Comparison of ENCODE assay signal across 15 cellular contexts in the genomic region with DNA sequence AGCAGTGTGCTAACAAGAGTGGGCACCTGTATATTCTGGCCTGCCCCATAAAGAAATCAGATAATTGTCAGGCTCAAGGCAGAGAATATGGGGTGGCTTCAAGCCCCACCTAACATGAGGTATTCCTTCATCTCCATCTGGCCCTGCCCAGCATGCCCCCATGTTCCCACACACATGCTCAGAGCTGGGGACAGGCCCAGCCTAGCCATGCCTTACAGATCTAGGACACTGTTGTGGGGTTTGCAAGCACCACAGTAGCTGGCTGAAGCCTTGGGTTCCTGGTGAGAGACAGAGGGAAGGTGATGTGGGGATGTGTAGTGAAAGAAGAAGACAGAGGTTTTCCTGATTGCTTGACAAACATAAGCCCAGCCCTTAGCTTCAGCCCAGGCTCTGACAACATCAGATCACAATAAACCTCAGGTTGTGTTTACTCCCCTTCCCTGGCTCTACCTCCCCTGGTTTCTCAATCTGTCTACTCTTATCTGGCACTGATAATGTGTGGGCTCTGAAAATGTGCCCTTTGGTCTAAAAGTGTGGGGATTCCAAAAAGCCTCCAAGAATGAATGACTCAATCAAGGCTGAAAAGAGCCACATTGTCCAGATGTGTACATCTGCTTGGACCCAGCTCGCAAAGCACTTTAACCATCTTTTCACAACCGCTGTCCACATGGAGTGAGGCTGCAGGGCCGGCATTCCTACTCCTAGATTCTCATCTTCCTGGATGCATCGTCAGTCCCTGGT. TPM values are rescaled to one million over a fixed set of nuclear protein-coding genes. Genes with fewer than 3 reads are reported as not detected.
DNase-seq lines count a peak whose midpoint lies in the region; TF ChIP-seq lines count a peak whose summit lies in the region.
"Had no signal": no experiment of that assay in that cellular context is flagged by ENCODE, and none has a peak within 500 bp of the region (broad histone marks: within the 10 kb centered on the region; RNA-seq: fewer than 3 reads in every experiment).

No MANE protein-coding gene starts in this region.

- peak overlapping the region; percentile 34 for H3K4ac ChIP-seq in trophoblast cell (ENCODE audit: low read depth, low read length)

- peak overlapping the region; percentile 40 for H2BK120ac ChIP-seq in trophoblast cell (ENCODE audit: insufficient read depth, low read length, poor library complexity)

- no peaks in the 10 kb centered on the region for H3K27me3 ChIP-seq in right atrium auricular region
- H3K27me3 ChIP-seq in trophoblast cell (ENCODE audit: insufficient read depth, low read length) = no peaks in the 10 kb centered on the region
- H3K27me3 ChIP-seq: ascending aorta had no signal

- H2AK5ac ChIP-seq in trophoblast cell (ENCODE audit: low read length) = peak overlapping the region; percentile 38

- no peaks in the 10 kb centered on the region for H3K79me2 ChIP-seq in trophoblast cell (ENCODE audit: control insufficient read depth, insufficient read depth, low read length, poor library complexity)

- peaks cover 25% of the 10 kb centered on the region for H3K79me1 ChIP-seq in trophoblast cell (ENCODE audit: low read length)

- peak overlapping the region; percentile 23 for H2AFZ ChIP-seq in trophoblast cell (ENCODE audit: insufficient read depth, low read length, poor library complexity)

- peak overlapping the region; percentile 61 for H4K8ac ChIP-seq in trophoblast cell (ENCODE audit: low read depth, low read length)

- intact Hi-C loops in head of caudate nucleus (cut with DNase I) = no loop called here

- H4K12ac ChIP-seq in trophoblast cell (ENCODE audit: low read depth, low read length) = no peak overlapping the region

- H3K4me3 ChIP-seq in AG09309 (ENCODE audit: control insufficient read depth, low read depth, low read length) = no peak overlapping the region
- no peak overlapping the region for H3K4me3 ChIP-seq in right atrium auricular region
- no peak overlapping the region for H3K4me3 ChIP-seq in trophoblast cell (ENCODE audit: low read depth, low read length)
- H3K4me3 ChIP-seq: ascending aorta, GM12878 had no signal

- H3K18ac ChIP-seq in trophoblast cell (ENCODE audit: low read length) = peak overlapping the region; percentile 42

- peak overlapping the region; percentile 82 for H4K91ac ChIP-seq in trophoblast cell (ENCODE audit: low read depth, low read length)

- H3K14ac ChIP-seq in trophoblast cell (ENCODE audit: low read length) = peak overlapping the region; percentile 59

- WGBS in trophoblast cell (ENCODE audit: extremely low coverage, insufficient coverage, insufficient read length) = no CpG with 5 or more reads among the region's 4 CpGs

- H3K36me3 ChIP-seq in right atrium auricular region = no peaks in the 10 kb centered on the region
- H3K36me3 ChIP-seq in trophoblast cell (ENCODE audit: control insufficient read depth in 1 of 2, insufficient read depth in 2 of 2, low read length in 2 of 2) = peaks cover 2 to 11% of the 10 kb centered on the region in 2 experiments

- peak overlapping the region; percentile 47 to 49 for H3K27ac ChIP-seq in right atrium auricular region
- peak overlapping the region; percentile 93 for H3K27ac ChIP-seq in trophoblast cell (ENCODE audit: low read depth, low read length)
- H3K27ac ChIP-seq: ascending aorta had no signal

- H3K4me1 ChIP-seq in right atrium auricular region (peaks cover 0 to 42% of the 10 kb centered on the region in 2 donors), trophoblast cell (ENCODE audit: control insufficient read depth in 1 of 2, insufficient read depth in 2 of 2, low read length in 2 of 2) (peaks cover 19 to 26% of the 10 kb centered on the region in 2 experiments)
- H3K4me1 ChIP-seq: ascending aorta had no signal

- TF ChIP-seq CTCF in AG09309 (IDR thresholded peaks at IDR 0.05; ENCODE audit: control insufficient read depth, insufficient read depth, low read depth, low read length, missing control alignments) (no peak), right atrium auricular region (IDR thresholded peaks at IDR 0.05) (no peak)

- H2BK5ac ChIP-seq in trophoblast cell (ENCODE audit: low read depth, low read length, poor library complexity) = peak overlapping the region; percentile 45

- no peak overlapping the region for H3K23ac ChIP-seq in trophoblast cell (ENCODE audit: low read length)

- DNase-seq in AG09309 (ENCODE audit: low read depth) = peak; percentile 59
- peak; percentile 15 to 23 for DNase-seq in cerebellar nuclear complex (lab: John Stamatoyannopoulos, UW)
- DNase-seq in right atrium auricular region (ENCODE audit: low spot score) = no peak
- peak; percentile 86 to 97 for DNase-seq in trophoblast cell
- DNase-seq in head of caudate nucleus = no peak
- DNase-seq in COR-L47 (lab: John Stamatoyannopoulos, UW) = no peak
- DNase-seq in NCI-H146 treated with DMSO at 0.1 percent for 48 hours (lab: John Stamatoyannopoulos, UW; ENCODE audit: unreplicated experiment) = no peak
- DNase-seq in SW480 (ENCODE audit: low spot score) = no peak
- DNase-seq: activated CD4-positive, alpha-beta T cell treated with anti-CD3 and anti-CD28 coated beads for 1 hour; activated T-cell treated with anti-CD3 and anti-CD28 coated beads, Interleukin-2, amount 50 U/mL, for 24 hours; natural killer cell; NCI-H2107; stimulated activated CD4-positive, alpha-beta T cell treated with anti-CD3 and anti-CD28 coated beads, Interleukin-12 subunit alpha, Interleukin-12 subunit beta, amount 100 ng/mL, for 4 hours had no signal

- H3K9ac ChIP-seq in trophoblast cell (ENCODE audit: low read length) = no peak overlapping the region

- no peaks in the 10 kb centered on the region for H3K9me3 ChIP-seq in right atrium auricular region
- peaks cover 2% of the 10 kb centered on the region for H3K9me3 ChIP-seq in trophoblast cell (ENCODE audit: insufficient read depth, low read depth, low read length)
- H3K9me3 ChIP-seq: ascending aorta had no signal

- peak overlapping the region; percentile 81 for H2BK12ac ChIP-seq in trophoblast cell (ENCODE audit: low read length)

- no peak overlapping the region for H3K4me2 ChIP-seq in trophoblast cell (ENCODE audit: low read length)

RNA-seq across cellular contexts. Expression of a gene that starts 34.4 kb away (rescaled TPM):
- under 1 TPM in 1 of 2 donors, not detected in 1; 0.94 TPM for total RNA-seq in right atrium auricular region
- polyA plus RNA-seq in trophoblast cell (2013) = 10.1 and 12.1 TPM in 2 replicates

Comparison
In these comparisons a context has a peak if more than half of its experiments do, and no peak if none do; other contexts are left out.
1. DNase-seq: peak in AG09309 (single experiment), cerebellar nuclear complex (2 of 2) and trophoblast cell (2 of 2); none in right atrium auricular region (single experiment), head of caudate nucleus (0 of 42), COR-L47 (single experiment), NCI-H146 treated with DMSO at 0.1 percent for 48 hours (single experiment) and SW480 (single experiment).